In the genomic region with DNA sequence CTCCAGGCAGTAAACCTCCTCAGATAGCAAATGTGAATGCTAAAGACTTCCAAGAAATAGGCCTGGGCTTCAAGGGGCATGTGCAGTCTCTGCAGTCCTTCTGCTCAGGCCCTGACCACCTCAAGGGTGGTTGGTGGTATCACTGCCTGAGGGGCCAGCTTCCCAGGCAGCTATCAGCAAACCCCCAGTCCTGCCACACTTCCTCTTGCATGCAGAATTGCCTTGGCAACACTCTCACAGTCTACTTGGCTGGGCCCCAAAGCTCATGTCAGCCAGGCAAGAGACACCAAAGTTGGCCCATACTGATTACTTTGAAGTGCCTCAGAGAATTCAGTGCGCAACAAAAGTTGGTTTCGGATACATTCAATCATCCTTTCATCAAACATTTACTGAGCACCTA, we compare ENCODE assay signal across 18 cellular contexts. TPM values are rescaled to one million over a fixed set of nuclear protein-coding genes. Genes with fewer than 3 reads are reported as not detected.
DNase-seq lines count a peak whose midpoint lies in the region; ATAC-seq, FAIRE-seq and TF ChIP-seq lines count a peak whose summit lies in the region.
"Had no signal": no experiment of that assay in that cellular context is flagged by ENCODE, and none has a peak within 500 bp of the region (broad histone marks: within the 10 kb centered on the region; RNA-seq: fewer than 3 reads in every experiment).

No MANE protein-coding gene starts in this region.

- no peaks in the 10 kb centered on the region for H4K20me1 ChIP-seq in endothelial cell of umbilical vein (replicated peaks; ENCODE audit: control insufficient read depth, extremely low read depth, insufficient read depth, low read length)

- POLR2A ChIA-PET in endothelial cell of umbilical vein (lab: Charles Lee), result no interaction called here

- CTCF ChIA-PET in endothelial cell of umbilical vein (lab: Charles Lee), result interaction anchor here (1.4 kb wide), 1 partner anchor 77 kb away, joined by 5 read pairs; no protein-coding TSS in a partner anchor

- H3K27ac ChIP-seq in left ventricle myocardium inferior (replicated peaks), result peak overlapping the region; percentile 24
- H3K27ac ChIP-seq in right atrium auricular region, result peak overlapping the region in 1 of 2 donors; percentile 12
- H3K27ac ChIP-seq in endothelial cell of umbilical vein (ENCODE audit: insufficient read depth, low read depth, low read length), result no peak overlapping the region
- no peak overlapping the region for H3K27ac ChIP-seq in uterus
- H3K27ac ChIP-seq: breast epithelium, foreskin keratinocyte had no signal

- H3K4me1 ChIP-seq in left ventricle myocardium inferior (peaks cover 28% of the 10 kb centered on the region), right atrium auricular region (peaks cover 0 to 17% of the 10 kb centered on the region in 2 donors), endothelial cell of umbilical vein (ENCODE audit: control insufficient read depth, extremely low read depth, insufficient read depth, low read length) (peaks cover 3% of the 10 kb centered on the region), uterus (no peaks in the 10 kb centered on the region)
- H3K4me1 ChIP-seq: breast epithelium had no signal

- H3K9me3 ChIP-seq in left ventricle myocardium inferior (replicated peaks) (no peaks in the 10 kb centered on the region), right atrium auricular region (no peaks in the 10 kb centered on the region), endothelial cell of umbilical vein (replicated peaks; ENCODE audit: control insufficient read depth, insufficient read depth, low read length) (no peaks in the 10 kb centered on the region), uterus (no peaks in the 10 kb centered on the region)
- H3K9me3 ChIP-seq: breast epithelium, spleen had no signal

- BruUV-seq in endothelial cell of umbilical vein (replicated peaks; lab: Mats Ljungman, UMichigan), result no TSS peak

- intact Hi-C loops in left ventricle myocardium inferior (cut with micrococcal nuclease) (no loop called here), endothelial cell of umbilical vein (cut with micrococcal nuclease) (loop anchor here (5.0 kb wide), 1 partner anchor 159 kb away; a partner anchor contains a TSS), uterus (cut with DNase I; ENCODE audit: low total_unique reads) (loop anchor here (10.0 kb wide), 1 partner anchor 66 kb away; no protein-coding TSS in a partner anchor)

- ATAC-seq in SK-N-SH treated with all-trans-retinoic acid at 6 μM for 48 hours, result no peak
- ATAC-seq: activated CD8-positive, alpha-beta T cell treated with anti-CD3 and anti-CD28 coated beads, Interleukin-2, amount 10 ng/mL, durations not matched to agents 7 days and 5 days; foreskin keratinocyte had no signal

- H3K36me3 ChIP-seq in left ventricle myocardium inferior (no peaks in the 10 kb centered on the region), right atrium auricular region (no peaks in the 10 kb centered on the region), endothelial cell of umbilical vein (ENCODE audit: control insufficient read depth in 2 of 2, extremely low read depth in 1 of 2, insufficient read depth in 2 of 2, low read length in 2 of 2) (no peaks in the 10 kb centered on the region), uterus (no peaks in the 10 kb centered on the region)
- H3K36me3 ChIP-seq: breast epithelium, spleen had no signal

- H3K9me1 ChIP-seq in endothelial cell of umbilical vein (replicated peaks; ENCODE audit: control insufficient read depth, extremely low read depth, insufficient read depth, low read length), result no peaks in the 10 kb centered on the region

- TF ChIP-seq POLR2A in endothelial cell of umbilical vein (IDR thresholded peaks at IDR 0.05; ENCODE audit: low read depth, low read length) (no peak), uterus (IDR thresholded peaks at IDR 0.05) (no peak)

- H3K4me2 ChIP-seq in endothelial cell of umbilical vein (ENCODE audit: insufficient read depth, low read length), result no peak overlapping the region

- H3K4me3 ChIP-seq in left ventricle myocardium inferior (no peak overlapping the region), right atrium auricular region (no peak overlapping the region), endothelial cell of umbilical vein (replicated peaks in 1 of 3; ENCODE audit: insufficient read depth in 1 of 3, low read depth in 1 of 3, low read length in 3 of 3) (no peak overlapping the region), uterus (no peak overlapping the region)
- H3K4me3 ChIP-seq: breast epithelium, spleen had no signal

- TF ChIP-seq CTCF in left ventricle myocardium inferior (IDR thresholded peaks at IDR 0.05; ENCODE audit: borderline replicate concordance), result no peak
- TF ChIP-seq CTCF in right atrium auricular region (IDR thresholded peaks at IDR 0.05), result no peak
- no peak for TF ChIP-seq CTCF in endothelial cell of umbilical vein (IDR thresholded peaks at IDR 0.05; ENCODE audit: extremely low read depth in 1 of 2, insufficient read depth in 1 of 2, low read depth in 1 of 2, low read length in 2 of 2)
- TF ChIP-seq CTCF in uterus (IDR thresholded peaks at IDR 0.05), result no peak

- dilution Hi-C loops in endothelial cell of umbilical vein (cut with MboI; ENCODE audit: extremely low pct_ligation_motif_present, low sequenced_read_pairs), result no loop called here

- DNase-seq in left ventricle myocardium inferior, result no peak
- DNase-seq in right atrium auricular region (ENCODE audit: low spot score), result no peak
- peak; percentile 48 for DNase-seq in NOMO-1 treated with DMSO at 0.1 percent for 48 hours (lab: John Stamatoyannopoulos, UW; ENCODE audit: unreplicated experiment)
- peak; percentile 73 for DNase-seq in endothelial cell of umbilical vein (ENCODE audit: low read depth, low spot score)
- DNase-seq in stimulated activated naive CD4-positive, alpha-beta T cell treated with Interleukin-2 at 50 U/mL for 16 hours (lab: John Stamatoyannopoulos, UW), result no peak
- no peak for DNase-seq in activated CD8-positive, alpha-beta memory T cell treated with anti-CD3 and anti-CD28 coated beads, Interleukin-2, amount 50 U/mL, for 48 hours
- no peak for DNase-seq in uterus
- DNase-seq: activated CD8-positive, alpha-beta T cell treated with anti-CD3 and anti-CD28 coated beads, Interleukin-2, amount 10 ng/mL, durations not matched to agents 7 days and 5 days; DMS153; effector CD8-positive, alpha-beta T cell; foreskin keratinocyte; NCI-H1105; NCI-H345; occipital lobe; spleen had no signal

- H3K27me3 ChIP-seq in left ventricle myocardium inferior (ENCODE audit: low read depth) (peaks cover 4% of the 10 kb centered on the region), right atrium auricular region (no peaks in the 10 kb centered on the region), endothelial cell of umbilical vein (ENCODE audit: control insufficient read depth in 2 of 2, insufficient read depth in 2 of 2, low read length in 2 of 2) (peaks cover 8 to 20% of the 10 kb centered on the region in 2 experiments), uterus (no peaks in the 10 kb centered on the region)
- H3K27me3 ChIP-seq: breast epithelium had no signal

- FAIRE-seq in endothelial cell of umbilical vein (lab: Jason Lieb, UNC), result no peak

- H3K79me2 ChIP-seq in endothelial cell of umbilical vein (ENCODE audit: control insufficient read depth, insufficient read depth, low read length), result peaks cover 8% of the 10 kb centered on the region

- no peak overlapping the region for H3K9ac ChIP-seq in endothelial cell of umbilical vein (replicated peaks; ENCODE audit: extremely low read depth, insufficient read depth, low read length)

- H2AFZ ChIP-seq in endothelial cell of umbilical vein (ENCODE audit: low read depth, low read length), result no peak overlapping the region

RNA-seq across cellular contexts. Expression of a gene that starts 3.5 kb away (rescaled TPM):
- 80.3 TPM for total RNA-seq in left ventricle myocardium inferior
- total RNA-seq in right atrium auricular region, result 10 to 100 TPM; 35.7 to 68.6 TPM
- 26.5 and 29.7 TPM in 2 replicates for total RNA-seq in endothelial cell of umbilical vein
- polyA plus RNA-seq in endothelial cell of umbilical vein, result 14.5 and 14.9 TPM in 2 replicates
- 16.9 and 17.3 TPM in 2 replicates for polyA plus RNA-seq in endothelial cell of umbilical vein (2011; cell fraction: cytosol; rRNA removed)
- polyA plus RNA-seq in endothelial cell of umbilical vein (2011; cell fraction: nucleus; rRNA removed), result 16.9 and 19.7 TPM in 2 replicates
- polyA plus RNA-seq in endothelial cell of umbilical vein (2012), result 16.5 and 24.5 TPM in 2 replicates
- 36.0 and 48.5 TPM in 2 replicates for polyA minus RNA-seq in endothelial cell of umbilical vein
- polyA minus RNA-seq in endothelial cell of umbilical vein (2011; cell fraction: cytosol; rRNA and poly(A)+ RNA removed), result 21.3 TPM
- 16.8 and 21.0 TPM in 2 replicates for polyA minus RNA-seq in endothelial cell of umbilical vein (2011; cell fraction: nucleus; rRNA and poly(A)+ RNA removed)
- 10 to 100 TPM; 22.3 to 50.9 (median 32.5) TPM for total RNA-seq in uterus

RNA-seq across cellular contexts. Expression of a gene that starts 22.6 kb away (rescaled TPM):
- 1.0 TPM for total RNA-seq in left ventricle myocardium inferior
- 1 to 10 TPM in 1 of 2 donors, under 1 TPM in 1; 0.37 to 1.4 TPM for total RNA-seq in right atrium auricular region
- total RNA-seq in endothelial cell of umbilical vein, result 0.18 TPM in 1 of 2 replicates, not detected in the other
- polyA plus RNA-seq in endothelial cell of umbilical vein, result 0.27 and 0.39 TPM in 2 replicates
- polyA plus RNA-seq in endothelial cell of umbilical vein (2011; cell fraction: cytosol; rRNA removed), result 0.23 and 0.25 TPM in 2 replicates
- polyA plus RNA-seq in endothelial cell of umbilical vein (2011; cell fraction: nucleus; rRNA removed), result 0.17 TPM in 2 replicates
- polyA plus RNA-seq in endothelial cell of umbilical vein (2012), result 0.11 and 0.22 TPM in 2 replicates
- 0.22 TPM in 1 of 2 replicates, not detected in the other for polyA minus RNA-seq in endothelial cell of umbilical vein
- not detected for polyA minus RNA-seq in endothelial cell of umbilical vein (2011; cell fraction: cytosol; rRNA and poly(A)+ RNA removed)
- polyA minus RNA-seq in endothelial cell of umbilical vein (2011; cell fraction: nucleus; rRNA and poly(A)+ RNA removed), result 0.29 TPM in 1 of 2 replicates, not detected in the other
- 1 to 10 TPM in 3 of 4 donors, not detected in 1; 2.4 to 9.1 (median 2.7) TPM for total RNA-seq in uterus

RNA-seq across cellular contexts. Expression of a gene that starts 41.6 kb away (rescaled TPM):
- total RNA-seq in left ventricle myocardium inferior (671 TPM), right atrium auricular region (100 to 1,000 TPM; 111 to 193 TPM), endothelial cell of umbilical vein (74.4 and 76.7 TPM in 2 replicates), uterus (100 to 1,000 TPM in 1 of 4 donors, 10 to 100 TPM in 3; 30.9 to 150 (median 70.8) TPM)
- polyA plus RNA-seq in endothelial cell of umbilical vein, result 49.7 and 53.4 TPM in 2 replicates
- polyA plus RNA-seq in endothelial cell of umbilical vein (2011; cell fraction: cytosol; rRNA removed), result 49.6 and 54.8 TPM in 2 replicates
- 165 and 166 TPM in 2 replicates for polyA plus RNA-seq in endothelial cell of umbilical vein (2011; cell fraction: nucleus; rRNA removed)
- polyA plus RNA-seq in endothelial cell of umbilical vein (2012), result 99.6 and 139 TPM in 2 replicates
- 136 and 149 TPM in 2 replicates for polyA minus RNA-seq in endothelial cell of umbilical vein
- polyA minus RNA-seq in endothelial cell of umbilical vein (2011; cell fraction: cytosol; rRNA and poly(A)+ RNA removed), result 35.2 TPM
- 36.8 and 57.4 TPM in 2 replicates for polyA minus RNA-seq in endothelial cell of umbilical vein (2011; cell fraction: nucleus; rRNA and poly(A)+ RNA removed)

RNA-seq across cellular contexts. Expression of a gene that starts 42.3 kb away (rescaled TPM):
- total RNA-seq in left ventricle myocardium inferior, result not detected
- not detected for total RNA-seq in right atrium auricular region
- not detected in 2 replicates for total RNA-seq in endothelial cell of umbilical vein
- polyA plus RNA-seq in endothelial cell of umbilical vein, result not detected in 2 replicates
- not detected in 2 replicates for polyA plus RNA-seq in endothelial cell of umbilical vein (2011; cell fraction: cytosol; rRNA removed)
- not detected in 2 replicates for polyA plus RNA-seq in endothelial cell of umbilical vein (2011; cell fraction: nucleus; rRNA removed)
- polyA plus RNA-seq in endothelial cell of umbilical vein (2012), result not detected in 2 replicates
- not detected in 2 replicates for polyA minus RNA-seq in endothelial cell of umbilical vein
- not detected for polyA minus RNA-seq in endothelial cell of umbilical vein (2011; cell fraction: cytosol; rRNA and poly(A)+ RNA removed)
- polyA minus RNA-seq in endothelial cell of umbilical vein (2011; cell fraction: nucleus; rRNA and poly(A)+ RNA removed), result not detected in 2 replicates
- total RNA-seq in uterus, result not detected
- total RNA-seq: activated CD8-positive, alpha-beta T cell treated with anti-CD3 and anti-CD28 coated beads, Interleukin-2, amount 10 ng/mL, durations not matched to agents 7 days and 5 days; breast epithelium; foreskin keratinocyte; mesothelial cell of epicardium; occipital lobe; spleen had no signal
- polyA plus RNA-seq: foreskin keratinocyte, spleen had no signal

RNA-seq across cellular contexts. Expression of a gene that starts 54.9 kb away (rescaled TPM):
- total RNA-seq in left ventricle myocardium inferior (5.3 TPM), right atrium auricular region (10 to 100 TPM; 11.6 to 13.9 TPM), endothelial cell of umbilical vein (20.5 and 21.3 TPM in 2 replicates), uterus (10 to 100 TPM; 24.1 to 43.9 (median 32.4) TPM)
- 8.4 and 9.9 TPM in 2 replicates for polyA plus RNA-seq in endothelial cell of umbilical vein
- 9.3 and 9.7 TPM in 2 replicates for polyA plus RNA-seq in endothelial cell of umbilical vein (2011; cell fraction: cytosol; rRNA removed)
- 12.5 and 13.3 TPM in 2 replicates for polyA plus RNA-seq in endothelial cell of umbilical vein (2011; cell fraction: nucleus; rRNA removed)
- polyA plus RNA-seq in endothelial cell of umbilical vein (2012), result 7.4 and 12.4 TPM in 2 replicates
- polyA minus RNA-seq in endothelial cell of umbilical vein, result 19.4 and 22.0 TPM in 2 replicates
- 28.5 TPM for polyA minus RNA-seq in endothelial cell of umbilical vein (2011; cell fraction: cytosol; rRNA and poly(A)+ RNA removed)
- 22.4 and 38.8 TPM in 2 replicates for polyA minus RNA-seq in endothelial cell of umbilical vein (2011; cell fraction: nucleus; rRNA and poly(A)+ RNA removed)

Comparison
In these comparisons a context has a peak if more than half of its experiments do, and no peak if none do; other contexts are left out.
1. DNase-seq: peak in NOMO-1 treated with DMSO at 0.1 percent for 48 hours (single experiment) and endothelial cell of umbilical vein (single experiment); none in left ventricle myocardium inferior (single experiment), right atrium auricular region (single experiment), stimulated activated naive CD4-positive, alpha-beta T cell treated with Interleukin-2 at 50 U/mL for 16 hours (single experiment), activated CD8-positive, alpha-beta memory T cell treated with anti-CD3 and anti-CD28 coated beads, Interleukin-2, amount 50 U/mL, for 48 hours (single experiment) and uterus (0 of 2).